20 cellular contexts compared by ENCODE assay signal in the genomic region with DNA sequence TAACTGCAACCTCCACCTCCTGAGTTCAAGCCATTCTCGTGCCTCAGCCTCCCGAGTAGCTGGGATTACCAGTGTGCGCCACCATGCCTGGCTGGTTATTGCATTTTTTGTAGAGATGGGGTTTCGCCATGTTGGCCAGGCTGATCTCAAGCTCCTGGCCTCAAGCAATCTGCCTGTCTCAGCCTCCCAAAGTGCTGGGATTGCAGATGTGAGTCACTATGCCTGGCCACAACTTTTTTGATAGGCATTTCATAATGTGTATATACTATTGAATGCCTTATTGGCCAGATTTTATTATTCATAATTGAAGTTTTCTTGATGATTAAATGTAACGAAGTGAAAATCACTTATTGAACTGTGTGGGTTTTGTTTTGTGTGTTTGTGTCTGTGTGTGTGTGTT. TPM values are rescaled to one million over a fixed set of nuclear protein-coding genes. Genes with fewer than 3 reads are reported as not detected.
DNase-seq lines count a peak whose midpoint lies in the region; ATAC-seq and TF ChIP-seq lines count a peak whose summit lies in the region.
"Had no signal": no experiment of that assay in that cellular context is flagged by ENCODE, and none has a peak within 500 bp of the region (broad histone marks: within the 10 kb centered on the region; RNA-seq: fewer than 3 reads in every experiment).

No MANE protein-coding gene starts in this region.

- no peak overlapping the region for H3K56ac ChIP-seq in IMR-90 (ENCODE audit: extremely low read depth, insufficient read depth, low read length)

- CTCF ChIA-PET in IMR-90 (lab: Yijun Ruan, JAX), result no interaction called here

- H4K20me1 ChIP-seq in IMR-90 (ENCODE audit: insufficient read depth, low read length), result no peaks in the 10 kb centered on the region

- H3K9me3 ChIP-seq in IMR-90 (ENCODE audit: control insufficient read depth, insufficient read depth, low read length), result no peaks in the 10 kb centered on the region
- no peaks in the 10 kb centered on the region for H3K9me3 ChIP-seq in ovary
- H3K9me3 ChIP-seq: BE2C, Caco-2 had no signal

- H3K18ac ChIP-seq in IMR-90 (ENCODE audit: low read depth, low read length), result no peak overlapping the region

- no peaks in the 10 kb centered on the region for H3K4me1 ChIP-seq in IMR-90 (ENCODE audit: control insufficient read depth, insufficient read depth, low read length)
- peaks cover 2% of the 10 kb centered on the region for H3K4me1 ChIP-seq in ovary (ENCODE audit: insufficient read depth)
- H3K4me1 ChIP-seq: Caco-2 had no signal

- no peak overlapping the region for H3K27ac ChIP-seq in IMR-90 (ENCODE audit: insufficient read depth, low read length)
- no peak overlapping the region for H3K27ac ChIP-seq in brain microvascular endothelial cell
- H3K27ac ChIP-seq in ovary, result no peak overlapping the region
- H3K27ac ChIP-seq: RWPE1 had no signal

- no peak overlapping the region for H2AK9ac ChIP-seq in IMR-90 (replicated peaks; ENCODE audit: low read depth, low read length, poor library complexity)

- no CpG with 5 or more reads among the region's 5 CpGs for WGBS in IMR-90 (ENCODE audit: extremely low coverage in 2 of 2, insufficient read length in 1 of 2), 2 experiments
- 94 to 97% (median 96%) methylated on average over 5 of the region's 5 CpGs for WGBS in ovary, 3 donors

- POLR2A ChIA-PET in IMR-90 (lab: Charles Lee; ENCODE audit: unreplicated experiment), result no interaction called here

- no peak overlapping the region for H2BK120ac ChIP-seq in IMR-90 (ENCODE audit: low read depth, low read length)

- no peak overlapping the region for H2BK5ac ChIP-seq in IMR-90 (ENCODE audit: low read depth, low read length, poor library complexity, severe bottlenecking)

- no peaks in the 10 kb centered on the region; the same call in 1 of the 2 replicates for H3K36me3 ChIP-seq in IMR-90 (ENCODE audit: control insufficient read depth, insufficient read depth, low read length)
- H3K36me3 ChIP-seq in brain microvascular endothelial cell (replicated peaks), result no peaks in the 10 kb centered on the region
- H3K36me3 ChIP-seq in ovary, result no peaks in the 10 kb centered on the region
- H3K36me3 ChIP-seq: BE2C had no signal

- no peak overlapping the region for H2AK5ac ChIP-seq in IMR-90 (ENCODE audit: low read depth, low read length)

- H4K91ac ChIP-seq in IMR-90 (ENCODE audit: insufficient read depth, low read depth, low read length), result no peak overlapping the region

- intact Hi-C loops in IMR-90 (cut with micrococcal nuclease), result no loop called here
- intact Hi-C loops in ovary (cut with DNase I), result no loop called here

- BruUV-seq in IMR-90 (replicated peaks; lab: Mats Ljungman, UMichigan), result no TSS peak

- TF ChIP-seq RAD21 in IMR-90 (IDR thresholded peaks at IDR 0.05; ENCODE audit: low read length), result no peak

- in situ Hi-C loops in IMR-90 (cut with MboI; ENCODE audit: low sequenced_read_pairs), result no loop called here
- in situ Hi-C loops in brain microvascular endothelial cell (cut with HindIII; ENCODE audit: low pct_ligation_motif_present, low sequenced_read_pairs), result no loop called here

- peak; percentile 25 for DNase-seq in AG10803 (ENCODE audit: low read depth)
- peak; percentile 34 for DNase-seq in IMR-90
- peak; percentile 47 for DNase-seq in brain microvascular endothelial cell
- peak; percentile 50 for DNase-seq in iris pigment epithelial cell (ENCODE audit: low read depth)
- no peak for DNase-seq in NCI-H1092 (lab: John Stamatoyannopoulos, UW)
- no peak for DNase-seq in ovary
- DNase-seq: BE2C; Caco-2; CD4-positive, CD25-positive, alpha-beta regulatory T cell; H9; NCI-H1417; NCI-H187 treated with DMSO at 0.1 percent for 48 hours; NCI-H2227 treated with DMSO at 0.1 percent for 48 hours; NCI-H524 treated with DMSO at 0.1 percent for 48 hours; PC-3; SIG-M5 had no signal

- no peaks in the 10 kb centered on the region for H3K27me3 ChIP-seq in IMR-90 (ENCODE audit: control insufficient read depth, insufficient read depth, low read length)
- H3K27me3 ChIP-seq in brain microvascular endothelial cell (replicated peaks), result no peaks in the 10 kb centered on the region
- H3K27me3 ChIP-seq in ovary, result no peaks in the 10 kb centered on the region
- H3K27me3 ChIP-seq: BE2C had no signal

- H3K4me2 ChIP-seq in IMR-90 (ENCODE audit: low read depth, low read length), result no peak overlapping the region

- H4K5ac ChIP-seq in IMR-90 (ENCODE audit: low read depth, low read length), result no peak overlapping the region

- H3K9ac ChIP-seq in IMR-90 (ENCODE audit: low read depth, low read length), result no peak overlapping the region

- no peak overlapping the region for H3K23ac ChIP-seq in IMR-90 (ENCODE audit: low read depth, low read length)

- H3K14ac ChIP-seq in IMR-90 (replicated peaks; ENCODE audit: low read depth, low read length), result no peak overlapping the region

- no peak overlapping the region for H3K4me3 ChIP-seq in AG10803 (ENCODE audit: low read length)
- H3K4me3 ChIP-seq in IMR-90 (ENCODE audit: insufficient read depth, low read depth, low read length), result no peak overlapping the region
- no peak overlapping the region for H3K4me3 ChIP-seq in brain microvascular endothelial cell (ENCODE audit: low read depth, low read length)
- no peak overlapping the region for H3K4me3 ChIP-seq in ovary

- no peak for TF ChIP-seq EP300 in ovary (IDR thresholded peaks at IDR 0.05)

- no peaks in the 10 kb centered on the region for H3K79me1 ChIP-seq in IMR-90 (ENCODE audit: low read depth in 1 of 2, low read length in 2 of 2)

- no peak overlapping the region for H2AFZ ChIP-seq in IMR-90 (replicated peaks; ENCODE audit: low read length, poor library complexity)

- TF ChIP-seq CTCF in AG10803 (conservative IDR thresholded peaks at IDR 0.05; ENCODE audit: low read length) (no peak), IMR-90 (conservative IDR thresholded peaks at IDR 0.05; ENCODE audit: low read depth, low read length) (no peak), brain microvascular endothelial cell (IDR thresholded peaks at IDR 0.05; ENCODE audit: low read depth, low read length, missing control alignments) (no peak), ovary (IDR thresholded peaks at IDR 0.05) (no peak)

- ATAC-seq in IMR-90 (ENCODE audit: low read depth) (no peak; the same call in 1 of the 2 replicates), HG02885 (IDR thresholded peaks at IDR 0.05; ENCODE audit: poor library complexity, unreplicated experiment) (no peak), GM18909 (IDR thresholded peaks at IDR 0.05; ENCODE audit: poor library complexity, unreplicated experiment) (no peak)
- ATAC-seq: PC-3, SK-N-SH treated with all-trans-retinoic acid at 6 μM for 48 hours had no signal

- H3K4ac ChIP-seq in IMR-90 (ENCODE audit: low read depth, low read length), result no peak overlapping the region

- no peak for TF ChIP-seq POLR2A in IMR-90 (IDR thresholded peaks at IDR 0.05; ENCODE audit: low read depth, low read length)
- TF ChIP-seq POLR2A in ovary (IDR thresholded peaks at IDR 0.05), result no peak

- H2BK20ac ChIP-seq in IMR-90 (ENCODE audit: low read depth, low read length), result no peak overlapping the region

- dilution Hi-C loops in IMR-90 (cut with HindIII; ENCODE audit: low sequenced_read_pairs, unreplicated experiment), result loop anchor here (25.0 kb wide), 1 partner anchor 318 kb away; no protein-coding TSS in a partner anchor

- no peaks in the 10 kb centered on the region for H3K9me1 ChIP-seq in IMR-90 (ENCODE audit: insufficient read depth, low read length)

- H4K8ac ChIP-seq in IMR-90 (ENCODE audit: low read depth in 2 of 2, low read length in 2 of 2), result no peak overlapping the region

- H2BK15ac ChIP-seq in IMR-90 (ENCODE audit: low read depth, low read length), result no peak overlapping the region

TF ChIP-seq in IMR-90, 13 proteins besides CTCF, POLR2A, EP300 and RAD21 (continues in another document):
- TF ChIP-seq, protein P1, sequence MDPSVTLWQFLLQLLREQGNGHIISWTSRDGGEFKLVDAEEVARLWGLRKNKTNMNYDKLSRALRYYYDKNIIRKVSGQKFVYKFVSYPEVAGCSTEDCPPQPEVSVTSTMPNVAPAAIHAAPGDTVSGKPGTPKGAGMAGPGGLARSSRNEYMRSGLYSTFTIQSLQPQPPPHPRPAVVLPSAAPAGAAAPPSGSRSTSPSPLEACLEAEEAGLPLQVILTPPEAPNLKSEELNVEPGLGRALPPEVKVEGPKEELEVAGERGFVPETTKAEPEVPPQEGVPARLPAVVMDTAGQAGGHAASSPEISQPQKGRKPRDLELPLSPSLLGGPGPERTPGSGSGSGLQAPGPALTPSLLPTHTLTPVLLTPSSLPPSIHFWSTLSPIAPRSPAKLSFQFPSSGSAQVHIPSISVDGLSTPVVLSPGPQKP (IDR thresholded peaks at IDR 0.05; ENCODE audit: borderline replicate concordance, low read depth, low read length), result no peak
- TF ChIP-seq BHLHE40 (IDR thresholded peaks at IDR 0.05; ENCODE audit: low read depth, low read length) (no peak), MXI1 (IDR thresholded peaks at IDR 0.05; ENCODE audit: borderline replicate concordance, low read depth, low read length) (no peak), CEBPB (IDR thresholded peaks at IDR 0.05; ENCODE audit: low read depth, low read length) (no peak), RFX5 (IDR thresholded peaks at IDR 0.05; ENCODE audit: low read depth, low read length) (no peak), MAFK (IDR thresholded peaks at IDR 0.05; ENCODE audit: low read depth, low read length) (no peak), CHD1 (IDR thresholded peaks at IDR 0.05; ENCODE audit: low read depth, low read length) (no peak), RCOR1 (IDR thresholded peaks at IDR 0.05; ENCODE audit: insufficient replicate concordance, low read length) (no peak), SMC3 (IDR thresholded peaks at IDR 0.05; ENCODE audit: low read depth, low read length) (no peak), MAZ (IDR thresholded peaks at IDR 0.05; ENCODE audit: borderline replicate concordance, low read depth, low read length) (no peak)

RNA-seq across cellular contexts. Expression of a gene that starts 27.9 kb away (rescaled TPM):
- total RNA-seq in IMR-90 (2012; rRNA removed) (15.4 and 19.7 TPM in 2 replicates), ovary (10 to 100 TPM in 6 of 7 donors, 1 to 10 TPM in 1; 7.6 to 15.8 (median 13.3) TPM)
- polyA plus RNA-seq in IMR-90 (2012; rRNA removed) (11.3 and 12.1 TPM in 2 replicates), ovary (10 to 100 TPM in 1 of 2 donors, 1 to 10 TPM in 1; 7.4 to 17.5 TPM)
- polyA plus RNA-seq in IMR-90 (2012; cell fraction: cytosol; rRNA removed), result 3.4 and 4.7 TPM in 2 replicates
- polyA plus RNA-seq in IMR-90 (2012; cell fraction: nucleus; rRNA removed; ENCODE audit: low replicate concordance), result 2.2 and 13.6 TPM in 2 replicates

RNA-seq across cellular contexts. Expression of a gene that starts 28.0 kb away (rescaled TPM):
- 1.8 and 2.2 TPM in 2 replicates for total RNA-seq in IMR-90 (2012; rRNA removed)
- polyA plus RNA-seq in IMR-90 (2012; rRNA removed), result 1.2 and 1.7 TPM in 2 replicates
- 0.22 and 0.39 TPM in 2 replicates for polyA plus RNA-seq in IMR-90 (2012; cell fraction: cytosol; rRNA removed)
- 0.24 and 2.4 TPM in 2 replicates for polyA plus RNA-seq in IMR-90 (2012; cell fraction: nucleus; rRNA removed; ENCODE audit: low replicate concordance)
- total RNA-seq in ovary, result 10 to 100 TPM in 3 of 7 donors, 1 to 10 TPM in 4; 5.5 to 17.5 (median 9.5) TPM
- 1 to 10 TPM; 2.9 to 6.4 TPM for polyA plus RNA-seq in ovary

Comparison
In these comparisons a context has a peak if more than half of its experiments do, and no peak if none do; other contexts are left out.
1. DNase-seq: peak in AG10803 (single experiment), IMR-90 (single experiment), brain microvascular endothelial cell (single experiment) and iris pigment epithelial cell (single experiment); none in NCI-H1092 (single experiment) and ovary (0 of 5).